ENCODE assay signal across 8 cellular contexts in genomic region chr5:151222769-151223446, GRCh38. TPM values are rescaled to one million over a fixed set of nuclear protein-coding genes. Genes with fewer than 3 reads are reported as not detected.
DNase-seq lines count a peak whose midpoint lies in the region; ATAC-seq, FAIRE-seq and TF ChIP-seq lines count a peak whose summit lies in the region.

No MANE protein-coding gene starts in this region.

- TF ChIP-seq POLR2A in A549 (IDR thresholded peaks at IDR 0.05; ENCODE audit: low read length): no peak
- peak; percentile 59 for TF ChIP-seq POLR2A in erythroblast (IDR thresholded peaks at IDR 0.05; ENCODE audit: low read length)

- H3K14ac ChIP-seq in neuronal stem cell (ENCODE audit: low read length): no peak overlapping the region

- H3K9me3 ChIP-seq in A549 (no peaks in the 10 kb centered on the region), neuronal stem cell (replicated peaks in 1 of 2; ENCODE audit: control insufficient read depth in 2 of 2, insufficient read depth in 1 of 2, low read depth in 1 of 2, low read length in 2 of 2) (no peaks in the 10 kb centered on the region)

- H3K4me3 Mint-ChIP-seq in activated B cell treated with CpG ODN at 0.5 μM for 24 hours: peak overlapping the region; percentile 91

- peak overlapping the region; percentile 93 for H3K27ac Mint-ChIP-seq in activated B cell treated with CpG ODN at 0.5 μM for 24 hours

- H4K91ac ChIP-seq in neuronal stem cell (ENCODE audit: low read depth, low read length, poor library complexity): no peak overlapping the region

- peak overlapping the region; percentile 27 for H3K18ac ChIP-seq in neuronal stem cell (ENCODE audit: low read length)

- no peak overlapping the region for H3K23ac ChIP-seq in neuronal stem cell (ENCODE audit: low read depth, low read length, poor library complexity)

- no peak overlapping the region for H2BK12ac ChIP-seq in neuronal stem cell (ENCODE audit: low read length)

- H2BK15ac ChIP-seq in neuronal stem cell (ENCODE audit: low read length): no peak overlapping the region

- no peak for TF ChIP-seq RAD21 in A549 (conservative IDR thresholded peaks at IDR 0.05 in 1 of 2, IDR thresholded peaks at IDR 0.05 in 1 of 2)

- no peak for TF ChIP-seq EP300 in A549 (IDR thresholded peaks at IDR 0.05)

- H3K4me3 ChIP-seq in A549 (peak overlapping the region; percentile 80), neuronal stem cell (ENCODE audit: low read length in 2 of 2) (no peak overlapping the region)

- peak; percentile 47 to 59 for ATAC-seq in A549
- peak; percentile 70 for ATAC-seq in GM19324 (IDR thresholded peaks at IDR 0.05; ENCODE audit: low FRiP score, unreplicated experiment)
- ATAC-seq in HG03280 (IDR thresholded peaks at IDR 0.05; ENCODE audit: unreplicated experiment): peak; percentile 57
- ATAC-seq in activated B cell treated with CpG ODN at 0.5 μM for 24 hours (ENCODE audit: low read depth): peak; percentile 59

- H2BK5ac ChIP-seq in neuronal stem cell (ENCODE audit: low read length): no peak overlapping the region

- H3K4me1 Mint-ChIP-seq in activated B cell treated with CpG ODN at 0.5 μM for 24 hours: peaks cover 77% of the 10 kb centered on the region

- peak overlapping the region; percentile 98 for H2AFZ ChIP-seq in neuronal stem cell (ENCODE audit: low read length)

- H3K9me3 Mint-ChIP-seq in activated B cell treated with CpG ODN at 0.5 μM for 24 hours: no peaks in the 10 kb centered on the region

- H2BK120ac ChIP-seq in neuronal stem cell (ENCODE audit: low read depth, low read length): no peak overlapping the region

- 43% methylated on average over 3 of the region's 4 CpGs for WGBS in A549 (ENCODE audit: missing lambda C conversion rate)
- no CpG with 5 or more reads among the region's 4 CpGs for WGBS in neuronal stem cell (ENCODE audit: extremely low coverage in 2 of 2, insufficient read length in 2 of 2, insufficient replicate concordance in 1 of 2), 2 donors

- H3K27ac ChIP-seq in A549 (no peak overlapping the region; a peak in 1 of 6 replicates), neuronal stem cell (replicated peaks; ENCODE audit: low read length) (no peak overlapping the region)

- H3K4me2 ChIP-seq in A549 (peak overlapping the region; percentile 93), neuronal stem cell (ENCODE audit: insufficient read depth, low read length, poor library complexity, severe bottlenecking) (peak overlapping the region; percentile 90)

- CTCF ChIA-PET in A549 (lab: Yijun Ruan, JAX): interaction anchor here (0.9 to 2.7 kb wide), 7 partner anchors 8 to 422 kb away, joined by 3 to 8 read pairs (median 3); no protein-coding TSS in a partner anchor
- CTCF ChIA-PET in activated B cell treated with CpG ODN at 0.5 μM for 24 hours (lab: Charles Lee): interaction anchor here (0.9 to 3.5 kb wide), 8 partner anchors 8 to 107 kb away, joined by 4 to 24 read pairs (median 11); no protein-coding TSS in a partner anchor

- peaks cover 0 to 52% (median 20%) of the 10 kb centered on the region in 3 experiments for H3K27me3 ChIP-seq in neuronal stem cell (ENCODE audit: control insufficient read depth in 3 of 3, insufficient read depth in 3 of 3, low read depth in 1 of 3, low read length in 3 of 3)

- H3K27me3 Mint-ChIP-seq in activated B cell treated with CpG ODN at 0.5 μM for 24 hours: no peaks in the 10 kb centered on the region

- DNase-seq in A549 (ENCODE audit: low read depth in 1 of 2, low spot score in 1 of 2): peak in 1 of 2 experiments; percentile 13
- no peak for DNase-seq in activated B cell treated with CpG ODN at 0.5 μM for 24 hours
- peak; percentile 74 to 78 for DNase-seq in erythroblast (lab: John Stamatoyannopoulos, UW)
- DNase-seq in neuronal stem cell (ENCODE audit: low spot score): no peak
- no peak for DNase-seq in NCI-H1436 treated with DMSO at 0.1 percent for 48 hours (lab: John Stamatoyannopoulos, UW)
- DNase-seq in NCI-H1930 (lab: John Stamatoyannopoulos, UW): no peak

- no peaks in the 10 kb centered on the region for H3K36me3 ChIP-seq in neuronal stem cell (replicated peaks in 1 of 2; ENCODE audit: control insufficient read depth in 2 of 2, insufficient read depth in 2 of 2, low read length in 2 of 2)

- no peak for FAIRE-seq in A549 (lab: Jason Lieb, UNC)

- H3K4ac ChIP-seq in neuronal stem cell (ENCODE audit: low read length): no peak overlapping the region

- no peak overlapping the region for H4K8ac ChIP-seq in neuronal stem cell (ENCODE audit: low read depth, low read length)

- no peak overlapping the region for H2AK5ac ChIP-seq in neuronal stem cell (ENCODE audit: low read depth, low read length)

- no peaks in the 10 kb centered on the region for H3K79me1 ChIP-seq in neuronal stem cell (ENCODE audit: low read depth, low read length)

- POLR2A ChIA-PET in A549 (lab: Yijun Ruan, JAX): interaction anchor here (1.5 kb wide), 1 partner anchor 29 kb away, joined by 11 read pairs; the partner anchor contains the start of gene GM2A
- POLR2A ChIA-PET in activated B cell treated with CpG ODN at 0.5 μM for 24 hours (lab: Charles Lee): interaction anchor here (0.8 to 7.0 kb wide), 19 partner anchors 11 to 774 kb away, joined by 3 to 222 read pairs (median 11); partner anchors contain the start of genes ANXA6, GM2A, RPS14 and TNIP1

- H3K36me3 Mint-ChIP-seq in activated B cell treated with CpG ODN at 0.5 μM for 24 hours (ENCODE audit: low read depth): peaks cover 41% of the 10 kb centered on the region

- H3K4me1 ChIP-seq in A549 (no peaks in the 10 kb centered on the region), neuronal stem cell (ENCODE audit: control insufficient read depth in 2 of 2, insufficient read depth in 1 of 2, low read depth in 1 of 2, low read length in 2 of 2) (peaks cover 3 to 6% of the 10 kb centered on the region in 2 donors)

- H3K9ac ChIP-seq in neuronal stem cell (ENCODE audit: low read depth, low read length, poor library complexity): no peak overlapping the region

- TF ChIP-seq CTCF in A549 (IDR thresholded peaks at IDR 0.05): no peak
- no peak for TF ChIP-seq CTCF in activated B cell treated with CpG ODN at 0.5 μM for 24 hours (IDR thresholded peaks at IDR 0.05)

- intact Hi-C loops in activated B cell treated with CpG ODN at 0.5 μM for 24 hours (cut with micrococcal nuclease): loop anchor here (1.0 kb wide), 1 partner anchor 9 kb away; no protein-coding TSS in a partner anchor

TF ChIP-seq in A549, 52 proteins besides CTCF, POLR2A, EP300 and RAD21 (continues in another document):
- no peak for TF ChIP-seq CBX2 (IDR thresholded peaks at IDR 0.05; ENCODE audit: borderline replicate concordance, low read depth)
- TF ChIP-seq HMGXB4 (CRISPR knock-in tag; IDR thresholded peaks at IDR 0.05; ENCODE audit: borderline replicate concordance): no peak
- TF ChIP-seq TP53 (CRISPR knock-in tag; IDR thresholded peaks at IDR 0.05): no peak
- TF ChIP-seq SMC3 (IDR thresholded peaks at IDR 0.05): no peak
- TF ChIP-seq RFX5 (IDR thresholded peaks at IDR 0.05): no peak
- no peak for TF ChIP-seq RARB (CRISPR knock-in tag; IDR thresholded peaks at IDR 0.05)
- TF ChIP-seq TFCP2L1 (CRISPR knock-in tag; IDR thresholded peaks at IDR 0.05): no peak
- no peak for TF ChIP-seq FOSL2 (IDR thresholded peaks at IDR 0.05)
- TF ChIP-seq FOSL2 (CRISPR knock-in tag; IDR thresholded peaks at IDR 0.05): no peak
- TF ChIP-seq, protein P1, sequence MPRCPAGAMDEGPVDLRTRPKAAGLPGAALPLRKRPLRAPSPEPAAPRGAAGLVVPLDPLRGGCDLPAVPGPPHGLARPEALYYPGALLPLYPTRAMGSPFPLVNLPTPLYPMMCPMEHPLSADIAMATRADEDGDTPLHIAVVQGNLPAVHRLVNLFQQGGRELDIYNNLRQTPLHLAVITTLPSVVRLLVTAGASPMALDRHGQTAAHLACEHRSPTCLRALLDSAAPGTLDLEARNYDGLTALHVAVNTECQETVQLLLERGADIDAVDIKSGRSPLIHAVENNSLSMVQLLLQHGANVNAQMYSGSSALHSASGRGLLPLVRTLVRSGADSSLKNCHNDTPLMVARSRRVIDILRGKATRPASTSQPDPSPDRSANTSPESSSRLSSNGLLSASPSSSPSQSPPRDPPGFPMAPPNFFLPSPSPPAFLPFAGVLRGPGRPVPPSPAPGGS (IDR thresholded peaks at IDR 0.05): no peak
- TF ChIP-seq EHMT2 (IDR thresholded peaks at IDR 0.05; ENCODE audit: low read depth): no peak
- TF ChIP-seq FOXS1 (CRISPR knock-in tag; IDR thresholded peaks at IDR 0.05): no peak

RNA-seq across cellular contexts. Expression of gene CCDC69, which starts 1.0 kb away (rescaled TPM):
- 3.0 and 3.2 TPM in 2 replicates for polyA plus RNA-seq in A549 (2011; rRNA removed)
- polyA plus RNA-seq in A549 (2012; cell fraction: cytosol; rRNA removed): 0.91 and 2.1 TPM in 2 replicates
- polyA plus RNA-seq in A549 (2012; cell fraction: nucleus; rRNA removed): 0.42 and 0.49 TPM in 2 replicates
- 2.1 to 3.1 TPM (median 2.9 TPM) in 3 replicates for polyA plus RNA-seq in A549 (2017; fragmentation: RNase III; extraction: RNeasy Plus Mini Kit Qiagen cat#74134 plus additional on column Dnase treatment)
- polyA minus RNA-seq in A549 (2011; rRNA and poly(A)+ RNA removed): 1.4 and 2.8 TPM in 2 replicates
- total RNA-seq in activated B cell treated with CpG ODN at 0.5 μM for 24 hours: 98.9 and 109 TPM in 2 replicates
- polyA plus RNA-seq in neuronal stem cell (2013, experiment 1 of 2): 0.03 TPM
- 0.03 TPM for polyA plus RNA-seq in neuronal stem cell (2013, experiment 2 of 2)

RNA-seq across cellular contexts. Expression of gene GM2A, which starts 30.1 kb away (rescaled TPM):
- polyA plus RNA-seq in A549 (2011; rRNA removed) (9.6 and 13.8 TPM in 2 replicates), A549 (2017; fragmentation: RNase III; extraction: RNeasy Plus Mini Kit Qiagen cat#74134 plus additional on column Dnase treatment) (16.4 to 17.4 TPM (median 17.2 TPM) in 3 replicates)
- 5.9 and 7.8 TPM in 2 replicates for polyA plus RNA-seq in A549 (2012; cell fraction: cytosol; rRNA removed)
- 3.9 and 5.2 TPM in 2 replicates for polyA plus RNA-seq in A549 (2012; cell fraction: nucleus; rRNA removed)
- polyA minus RNA-seq in A549 (2011; rRNA and poly(A)+ RNA removed): 12.8 and 14.3 TPM in 2 replicates
- 51.3 and 53.1 TPM in 2 replicates for total RNA-seq in activated B cell treated with CpG ODN at 0.5 μM for 24 hours
- polyA plus RNA-seq in neuronal stem cell (2013, experiment 1 of 2): 15.0 TPM
- 15.6 TPM for polyA plus RNA-seq in neuronal stem cell (2013, experiment 2 of 2)

Comparison
In these comparisons a context has a peak if more than half of its experiments do, and no peak if none do; other contexts are left out.
1. DNase-seq: peak in erythroblast (2 of 2); none in activated B cell treated with CpG ODN at 0.5 μM for 24 hours (single experiment), neuronal stem cell (single experiment), NCI-H1436 treated with DMSO at 0.1 percent for 48 hours (single experiment) and NCI-H1930 (0 of 2).
2. Peak in every context shown above with its lines, with median percentiles within 50 percentile points of each other: ATAC-seq.